In the genomic region with DNA sequence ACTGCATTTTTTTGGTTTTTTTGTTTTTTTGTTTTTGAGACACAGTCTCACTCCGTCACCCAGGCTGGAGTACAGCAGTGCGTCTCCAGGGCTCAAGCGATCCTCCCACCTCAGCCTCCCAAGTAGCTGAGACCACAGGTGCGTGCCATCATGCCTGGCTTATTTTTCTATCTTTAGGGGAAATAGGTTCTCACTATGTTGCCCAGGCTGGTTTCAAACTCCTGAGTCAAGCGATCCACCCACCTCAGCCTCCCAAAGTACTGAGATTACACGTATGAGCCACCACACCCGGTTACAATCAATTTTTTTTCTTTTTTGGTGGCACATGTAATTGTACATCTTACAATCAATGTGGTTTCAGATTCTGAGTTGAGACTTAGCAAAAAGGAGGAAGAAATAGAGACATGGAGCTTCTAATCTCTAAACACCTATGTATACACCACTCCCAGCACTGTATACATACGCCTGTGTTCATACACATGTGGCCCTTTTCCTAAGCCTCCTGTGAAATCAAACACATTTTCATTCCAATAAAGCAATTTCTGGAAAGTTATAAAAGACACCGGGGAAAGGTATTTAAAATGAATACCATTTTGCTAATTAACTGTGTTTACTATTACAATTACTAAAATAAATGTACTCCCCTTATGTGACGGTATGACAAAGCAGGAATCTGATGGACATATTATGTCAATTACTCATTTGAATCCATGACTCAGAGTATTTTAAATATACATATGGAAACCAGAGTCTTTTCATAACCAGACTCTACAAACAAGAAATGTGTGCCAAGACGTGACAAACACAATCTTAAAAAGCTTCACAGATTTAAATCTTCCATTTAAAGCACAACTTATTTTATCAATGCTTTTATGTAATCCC, we compare ENCODE assay signal across 10 cellular contexts. TPM values are rescaled to one million over a fixed set of nuclear protein-coding genes. Genes with fewer than 3 reads are reported as not detected.
DNase-seq lines count a peak whose midpoint lies in the region; ATAC-seq lines count a peak whose summit lies in the region.
"Had no signal": no experiment of that assay in that cellular context is flagged by ENCODE, and none has a peak within 500 bp of the region (broad histone marks: within the 10 kb centered on the region; RNA-seq: fewer than 3 reads in every experiment).

No MANE protein-coding gene starts in this region.

- no peaks in the 10 kb centered on the region for H3K9me3 ChIP-seq in SJCRH30 (replicated peaks)

- H3K36me3 ChIP-seq in SJCRH30: no peaks in the 10 kb centered on the region; the same call in 1 of the 2 replicates
- H3K36me3 ChIP-seq: heart left ventricle had no signal

- ATAC-seq in GM21526 (IDR thresholded peaks at IDR 0.05; ENCODE audit: low FRiP score, unreplicated experiment): no peak
- ATAC-seq: heart left ventricle had no signal

- no peak overlapping the region for H3K27ac ChIP-seq in SJCRH30
- H3K27ac ChIP-seq: heart left ventricle had no signal

- peak; percentile 23 for DNase-seq in activated T-cell treated with anti-CD3 and anti-CD28 coated beads for 48 hours (ENCODE audit: low read depth)
- no peak for DNase-seq in activated T-cell treated with anti-CD3 and anti-CD28 coated beads, Interleukin-2, amount 50 U/mL, for 1 hour
- DNase-seq in activated CD8-positive, alpha-beta memory T cell treated with anti-CD3 and anti-CD28 coated beads, Interleukin-2, amount 50 U/mL, for 48 hours: peak; percentile 55
- DNase-seq in fibroblast of the conjunctiva (ENCODE audit: low read depth): peak; percentile 47
- peak; percentile 64 for DNase-seq in superior temporal gyrus (ENCODE audit: extremely low spot score)
- no peak for DNase-seq in NCI-H146 (lab: John Stamatoyannopoulos, UW)
- no peak for DNase-seq in SJCRH30
- DNase-seq: C1 segment of cervical spinal cord, heart left ventricle had no signal

- no peaks in the 10 kb centered on the region for H3K27me3 ChIP-seq in SJCRH30
- H3K27me3 ChIP-seq: heart left ventricle had no signal

- no peak overlapping the region for H3K4me3 ChIP-seq in SJCRH30
- H3K4me3 ChIP-seq: heart left ventricle had no signal

- H3K4me1 ChIP-seq in SJCRH30: peaks cover 7% of the 10 kb centered on the region

RNA-seq across cellular contexts. Expression of a gene that starts 40.9 kb away (rescaled TPM):
- 23.1 and 25.0 TPM in 2 replicates for total RNA-seq in SJCRH30 (2014; rRNA removed; shearing (Covaris generic))

Comparison
In these comparisons a context has a peak if more than half of its experiments do, and no peak if none do; other contexts are left out.
1. DNase-seq: peak in activated T-cell treated with anti-CD3 and anti-CD28 coated beads for 48 hours (single experiment), activated CD8-positive, alpha-beta memory T cell treated with anti-CD3 and anti-CD28 coated beads, Interleukin-2, amount 50 U/mL, for 48 hours (single experiment), fibroblast of the conjunctiva (single experiment) and superior temporal gyrus (single experiment); none in activated T-cell treated with anti-CD3 and anti-CD28 coated beads, Interleukin-2, amount 50 U/mL, for 1 hour (single experiment), NCI-H146 (single experiment) and SJCRH30 (0 of 2).